Comparison of ENCODE assay signal across 24 cellular contexts in genomic region chr2:222336442-222336841, GRCh38. TPM values are rescaled to one million over a fixed set of nuclear protein-coding genes. Genes with fewer than 3 reads are reported as not detected.
"Had no signal": no experiment of that assay in that cellular context is flagged by ENCODE, and none has a peak within 500 bp of the region (broad histone marks: within the 10 kb centered on the region; RNA-seq: fewer than 3 reads in every experiment).

No MANE protein-coding gene starts in this region.

- H3K9me3 ChIP-seq: colonic mucosa had no signal

- H3K36me3 Mint-ChIP-seq: activated naive CD8-positive, alpha-beta T cell treated with anti-CD3 and anti-CD28 coated beads for 36 hours; natural killer cell had no signal

- H3K27ac ChIP-seq: colonic mucosa, epithelial cell of prostate, hepatocyte, left ventricle myocardium inferior, spleen, upper lobe of left lung had no signal

- H3K4me3 Mint-ChIP-seq: activated naive CD8-positive, alpha-beta T cell treated with anti-CD3 and anti-CD28 coated beads for 36 hours; natural killer cell had no signal

- H3K4me3 ChIP-seq: colonic mucosa, hepatocyte, left ventricle myocardium inferior, spleen, upper lobe of left lung had no signal

- H3K36me3 ChIP-seq: colonic mucosa, left ventricle myocardium inferior, spleen, upper lobe of left lung had no signal

- ATAC-seq: natural killer cell had no signal

- H3K27ac Mint-ChIP-seq: activated naive CD8-positive, alpha-beta T cell treated with anti-CD3 and anti-CD28 coated beads for 36 hours; activated T-helper 2 cell treated with anti-CD3 and anti-CD28 coated beads, Interferon-gamma antibody, Interleukin-2, Interleukin-4, amounts not matched to agents 10 μg/mL and 5 μg/mL and 100 μg/mL, durations not matched to agents 14 hours and 24 hours and 36 hours; natural killer cell had no signal

- H3K4me1 Mint-ChIP-seq: activated naive CD8-positive, alpha-beta T cell treated with anti-CD3 and anti-CD28 coated beads for 36 hours; natural killer cell had no signal

- H3K4me1 ChIP-seq: colonic mucosa, left ventricle myocardium inferior, spleen, upper lobe of left lung had no signal

- H3K27me3 ChIP-seq: colonic mucosa, spleen, upper lobe of left lung had no signal

- FAIRE-seq: astrocyte, TTC549 had no signal

- DNase-seq: activated CD4-positive, alpha-beta T cell treated with anti-CD3 and anti-CD28 coated beads for 1 hour; activated naive CD4-positive, alpha-beta T cell; activated naive CD8-positive, alpha-beta T cell treated with anti-CD3 and anti-CD28 coated beads for 36 hours; activated T-cell treated with anti-CD3 and anti-CD28 coated beads, Interleukin-2, amount 50 U/mL, for 1 hour; colonic mucosa; foreskin melanocyte; glutamatergic neuron; left ventricle myocardium inferior; mammary epithelial cell; midbrain; natural killer cell; retina; spleen; stimulated activated CD4-positive, alpha-beta T cell treated with anti-CD3 and anti-CD28 coated beads, Interleukin-4, amount 100 ng/mL, for 1 hour; stimulated activated naive CD4-positive, alpha-beta T cell; T-helper 1 cell; upper lobe of left lung had no signal

RNA-seq across cellular contexts. Expression of gene PAX3, which starts 37.6 kb away (rescaled TPM):
- total RNA-seq: activated naive CD8-positive, alpha-beta T cell treated with anti-CD3 and anti-CD28 coated beads for 36 hours; activated T-helper 2 cell treated with anti-CD3 and anti-CD28 coated beads, Interferon-gamma antibody, Interleukin-2, Interleukin-4, amounts not matched to agents 10 μg/mL and 5 μg/mL and 100 μg/mL, durations not matched to agents 14 hours and 24 hours and 36 hours; astrocyte; fibroblast of lung; hepatocyte; mammary epithelial cell; natural killer cell; osteoblast had no signal
- polyA plus RNA-seq: fibroblast of lung, hepatocyte, mammary epithelial cell, spleen had no signal
